8 cellular contexts compared by ENCODE assay signal in genomic region chr11:59556115-59556882, GRCh38. TPM values are rescaled to one million over a fixed set of nuclear protein-coding genes. Genes with fewer than 3 reads are reported as not detected.
DNase-seq lines count a peak whose midpoint lies in the region; ATAC-seq and TF ChIP-seq lines count a peak whose summit lies in the region.

No MANE protein-coding gene starts in this region.

- DNase-seq in CD1c-positive myeloid dendritic cell (ENCODE audit: extremely low spot score) (peak; percentile 55), HFF-Myc (ENCODE audit: extremely low read depth, low read depth) (peak; percentile 88), NCI-H82 (lab: John Stamatoyannopoulos, UW) (peak; percentile 94), epithelial cell of esophagus (ENCODE audit: low read depth) (peak; percentile 76), naive B cell (peak; percentile 31), NCI-H187 treated with DMSO at 0.1 percent for 48 hours (lab: John Stamatoyannopoulos, UW) (no peak)
- peak; percentile 36 to 44 for DNase-seq in activated CD8-positive, alpha-beta memory T cell treated with anti-CD3 and anti-CD28 coated beads for 4 hours (ENCODE audit: low read depth in 2 of 2)
- peak; percentile 57 for DNase-seq in stimulated activated naive CD4-positive, alpha-beta T cell treated with Interleukin-2 at 50 U/mL for 16 hours (lab: John Stamatoyannopoulos, UW)

- no peaks in the 10 kb centered on the region for H3K36me3 Mint-ChIP-seq in naive B cell

- H3K4me1 Mint-ChIP-seq in naive B cell: peaks cover 29 to 61% (median 39%) of the 10 kb centered on the region in 3 donors

- H3K4me3 ChIP-seq in HFF-Myc (replicated peaks; ENCODE audit: low read depth, low read length): peak overlapping the region; percentile 56
- peak overlapping the region; percentile 38 for H3K4me3 ChIP-seq in epithelial cell of esophagus (ENCODE audit: low read length)

- peak overlapping the region in 5 of 6 donors; percentile 29 to 90 (median 76) for H3K27ac Mint-ChIP-seq in naive B cell

- H3K4me3 Mint-ChIP-seq in naive B cell: peak overlapping the region; percentile 69 to 98 (median 86)

- peak in 1 of 2 donors; percentile 4 for ATAC-seq in naive B cell (ENCODE audit: low read depth in 2 of 2)

- H3K9me3 Mint-ChIP-seq in naive B cell: peaks cover 0 to 5% (median 2%) of the 10 kb centered on the region in 7 donors

- TF ChIP-seq CTCF in HFF-Myc (IDR thresholded peaks at IDR 0.05; ENCODE audit: low read depth, low read length, missing control alignments) (no peak), epithelial cell of esophagus (IDR thresholded peaks at IDR 0.05; ENCODE audit: insufficient read depth, low read depth, low read length, missing control alignments) (no peak)

- H3K27me3 Mint-ChIP-seq in naive B cell: peaks cover 0 to 32% (median 5%) of the 10 kb centered on the region in 3 donors

RNA-seq across cellular contexts. Expression of gene OR4D9, which starts 45.0 kb away (rescaled TPM):
- not detected for polyA plus RNA-seq in naive B cell (ENCODE audit: low read depth in 6 of 6)

RNA-seq across cellular contexts. Expression of gene OR4D11, which starts 52.9 kb away (rescaled TPM):
- not detected for polyA plus RNA-seq in naive B cell (ENCODE audit: low read depth in 6 of 6)

RNA-seq across cellular contexts. Expression of gene OSBP, which starts 59.3 kb away (rescaled TPM):
- polyA plus RNA-seq in naive B cell (ENCODE audit: low read depth in 6 of 6): 10 to 100 TPM; 20.4 to 34.4 (median 27.5) TPM
